Comparison of ENCODE assay signal across 10 cellular contexts in genomic region chr5:143056792-143057579, GRCh38.
DNase-seq lines count a peak whose midpoint lies in the region; ATAC-seq and TF ChIP-seq lines count a peak whose summit lies in the region.
"Had no signal": no experiment of that assay in that cellular context is flagged by ENCODE, and none has a peak within 500 bp of the region (broad histone marks: within the 10 kb centered on the region; RNA-seq: fewer than 3 reads in every experiment).

No MANE protein-coding gene starts in this region.

- ATAC-seq in HG02852 (IDR thresholded peaks at IDR 0.05; ENCODE audit: unreplicated experiment) = peak; percentile 8
- peak; percentile 90 for ATAC-seq in gastrocnemius medialis
- ATAC-seq in PC-3 = no peak

- H2AFZ ChIP-seq in PC-3 (ENCODE audit: low read length) = no peak overlapping the region

- no peaks in the 10 kb centered on the region for H3K79me2 ChIP-seq in PC-3 (ENCODE audit: low read length)

- intact Hi-C loops in activated CD4-positive, alpha-beta T cell treated with anti-CD3 and anti-CD28 coated beads, Interleukin-2, amount 10 ng/mL, durations not matched to agents 24 days and 14 days (cut with micrococcal nuclease) = loop anchor here (1.0 to 10.0 kb wide), 4 partner anchors 9 to 295 kb away; no protein-coding TSS in a partner anchor
- intact Hi-C loops in gastrocnemius medialis (cut with DNase I; ENCODE audit: low total_unique reads) (loop anchor here (1.0 to 2.0 kb wide), 4 partner anchors 34 to 346 kb away; partner anchors contain the start of gene NR3C1), head of caudate nucleus (cut with DNase I) (loop anchor here (2.0 kb wide), 1 partner anchor 50 kb away; no protein-coding TSS in a partner anchor), PC-3 (cut with micrococcal nuclease) (no loop called here)

- peak overlapping the region; percentile 95 for H3K27ac Mint-ChIP-seq in activated CD4-positive, alpha-beta T cell treated with anti-CD3 and anti-CD28 coated beads, Interleukin-2, amount 10 ng/mL, durations not matched to agents 24 days and 14 days
- no peak overlapping the region for H3K27ac Mint-ChIP-seq in activated CD4-positive, alpha-beta T cell treated with anti-CD3 and anti-CD28 coated beads, Interleukin-2, amount 10 ng/mL, durations not matched to agents 7 days and 5 days
- peak overlapping the region; percentile 88 for H3K27ac Mint-ChIP-seq in activated naive CD8-positive, alpha-beta T cell treated with anti-CD3 and anti-CD28 coated beads for 36 hours

- H3K27ac ChIP-seq in gastrocnemius medialis (peak overlapping the region; percentile 86 to 91 (median 88)), PC-3 (ENCODE audit: low read length) (no peak overlapping the region), suprapubic skin (no peak overlapping the region)

- peaks cover 62% of the 10 kb centered on the region for H3K4me1 Mint-ChIP-seq in activated CD4-positive, alpha-beta T cell treated with anti-CD3 and anti-CD28 coated beads, Interleukin-2, amount 10 ng/mL, durations not matched to agents 24 days and 14 days
- peaks cover 30% of the 10 kb centered on the region for H3K4me1 Mint-ChIP-seq in activated CD4-positive, alpha-beta T cell treated with anti-CD3 and anti-CD28 coated beads, Interleukin-2, amount 10 ng/mL, durations not matched to agents 7 days and 5 days
- peaks cover 62% of the 10 kb centered on the region for H3K4me1 Mint-ChIP-seq in activated naive CD8-positive, alpha-beta T cell treated with anti-CD3 and anti-CD28 coated beads for 36 hours

- no peak for TF ChIP-seq EP300 in suprapubic skin (IDR thresholded peaks at IDR 0.05)

- TF ChIP-seq POLR2A in gastrocnemius medialis (IDR thresholded peaks at IDR 0.05) = peak in 1 of 2 donors; percentile 14
- no peak for TF ChIP-seq POLR2A in suprapubic skin (IDR thresholded peaks at IDR 0.05)

- H3K4me3 ChIP-seq in gastrocnemius medialis (peak overlapping the region in 3 of 4 donors; percentile 5 to 15 (median 10)), PC-3 (ENCODE audit: low read length) (no peak overlapping the region), suprapubic skin (no peak overlapping the region)

- H3F3A ChIP-seq in PC-3 (ENCODE audit: low read length, unreplicated experiment) = no peaks in the 10 kb centered on the region

- CTCF ChIA-PET in activated CD4-positive, alpha-beta T cell treated with anti-CD3 and anti-CD28 coated beads, Interleukin-2, amount 10 ng/mL, durations not matched to agents 7 days and 5 days (lab: Charles Lee) = interaction anchor here (1.5 kb wide), 1 partner anchor 7 kb away, joined by 3 read pairs; no protein-coding TSS in a partner anchor
- CTCF ChIA-PET in PC-3 (lab: Charles Lee) = no interaction called here

- TF ChIP-seq CTCF in gastrocnemius medialis (IDR thresholded peaks at IDR 0.05 in 4 of 5, conservative IDR thresholded peaks at IDR 0.05 in 1 of 5) (no peak), PC-3 (conservative IDR thresholded peaks at IDR 0.05; ENCODE audit: low read depth, low read length) (no peak), suprapubic skin (IDR thresholded peaks at IDR 0.05) (no peak)

- H3K27me3 ChIP-seq in gastrocnemius medialis (no peaks in the 10 kb centered on the region), PC-3 (ENCODE audit: low read length) (no peaks in the 10 kb centered on the region), suprapubic skin (no peaks in the 10 kb centered on the region)

- in situ Hi-C loops in gastrocnemius medialis (cut with MboI; ENCODE audit: low sequenced_read_pairs in 4 of 4) = loop anchor here in 1 of 4 donors (5.0 kb wide), 1 partner anchor 85 kb away; no protein-coding TSS in a partner anchor

- H3K9me3 ChIP-seq in gastrocnemius medialis (no peaks in the 10 kb centered on the region), PC-3 (ENCODE audit: low read length) (no peaks in the 10 kb centered on the region), suprapubic skin (no peaks in the 10 kb centered on the region)

- BruUV-seq in PC-3 (replicated peaks; lab: Mats Ljungman, UMichigan) = no TSS peak

- no peaks in the 10 kb centered on the region for H3K9me2 ChIP-seq in PC-3 (replicated peaks; ENCODE audit: low read length)

- H3K9me3 Mint-ChIP-seq in activated CD4-positive, alpha-beta T cell treated with anti-CD3 and anti-CD28 coated beads, Interleukin-2, amount 10 ng/mL, durations not matched to agents 24 days and 14 days = peaks cover 8% of the 10 kb centered on the region
- peaks cover 8% of the 10 kb centered on the region for H3K9me3 Mint-ChIP-seq in activated CD4-positive, alpha-beta T cell treated with anti-CD3 and anti-CD28 coated beads, Interleukin-2, amount 10 ng/mL, durations not matched to agents 7 days and 5 days
- H3K9me3 Mint-ChIP-seq in activated naive CD8-positive, alpha-beta T cell treated with anti-CD3 and anti-CD28 coated beads for 36 hours = peaks cover 2% of the 10 kb centered on the region

- H3K4me2 ChIP-seq in PC-3 (ENCODE audit: low read length) = no peak overlapping the region

- H3K4me3 Mint-ChIP-seq in activated CD4-positive, alpha-beta T cell treated with anti-CD3 and anti-CD28 coated beads, Interleukin-2, amount 10 ng/mL, durations not matched to agents 24 days and 14 days = peak overlapping the region; percentile 41
- H3K4me3 Mint-ChIP-seq in activated CD4-positive, alpha-beta T cell treated with anti-CD3 and anti-CD28 coated beads, Interleukin-2, amount 10 ng/mL, durations not matched to agents 7 days and 5 days = no peak overlapping the region
- no peak overlapping the region for H3K4me3 Mint-ChIP-seq in activated naive CD8-positive, alpha-beta T cell treated with anti-CD3 and anti-CD28 coated beads for 36 hours

- no peak for DNase-seq in activated CD4-positive, alpha-beta T cell treated with anti-CD3 and anti-CD28 coated beads, Interleukin-2, amount 10 ng/mL, durations not matched to agents 24 days and 14 days
- DNase-seq in activated CD4-positive, alpha-beta T cell treated with anti-CD3 and anti-CD28 coated beads, Interleukin-2, amount 10 ng/mL, durations not matched to agents 7 days and 5 days = no peak
- no peak for DNase-seq in activated naive CD8-positive, alpha-beta T cell treated with anti-CD3 and anti-CD28 coated beads for 36 hours
- DNase-seq in gastrocnemius medialis = peak; percentile 59 to 62
- no peak for DNase-seq in head of caudate nucleus
- no peak for DNase-seq in PC-3
- no peak for DNase-seq in suprapubic skin (ENCODE audit: low spot score in 2 of 2)
- DNase-seq: ACHN, T-helper 9 cell had no signal

- H3K4me1 ChIP-seq in gastrocnemius medialis (peaks cover 96 to 98% of the 10 kb centered on the region in 2 donors), PC-3 (ENCODE audit: insufficient read depth, low read length) (peaks cover 37% of the 10 kb centered on the region), suprapubic skin (peaks cover 21% of the 10 kb centered on the region)

- H3K27me3 Mint-ChIP-seq in activated CD4-positive, alpha-beta T cell treated with anti-CD3 and anti-CD28 coated beads, Interleukin-2, amount 10 ng/mL, durations not matched to agents 24 days and 14 days = no peaks in the 10 kb centered on the region
- H3K27me3 Mint-ChIP-seq in activated CD4-positive, alpha-beta T cell treated with anti-CD3 and anti-CD28 coated beads, Interleukin-2, amount 10 ng/mL, durations not matched to agents 7 days and 5 days = no peaks in the 10 kb centered on the region
- H3K27me3 Mint-ChIP-seq in activated naive CD8-positive, alpha-beta T cell treated with anti-CD3 and anti-CD28 coated beads for 36 hours = no peaks in the 10 kb centered on the region

- H3K36me3 ChIP-seq in gastrocnemius medialis (no peaks in the 10 kb centered on the region), PC-3 (ENCODE audit: low read depth, low read length) (peaks cover 10% of the 10 kb centered on the region; the same call in 1 of the 2 replicates), suprapubic skin (no peaks in the 10 kb centered on the region)

- H3K36me3 Mint-ChIP-seq in activated CD4-positive, alpha-beta T cell treated with anti-CD3 and anti-CD28 coated beads, Interleukin-2, amount 10 ng/mL, durations not matched to agents 24 days and 14 days (ENCODE audit: low read depth) = peaks cover 35% of the 10 kb centered on the region
- H3K36me3 Mint-ChIP-seq in activated CD4-positive, alpha-beta T cell treated with anti-CD3 and anti-CD28 coated beads, Interleukin-2, amount 10 ng/mL, durations not matched to agents 7 days and 5 days (ENCODE audit: low read depth) = peaks cover 49% of the 10 kb centered on the region
- H3K36me3 Mint-ChIP-seq in activated naive CD8-positive, alpha-beta T cell treated with anti-CD3 and anti-CD28 coated beads for 36 hours = peaks cover 51% of the 10 kb centered on the region

- POLR2A ChIA-PET in activated CD4-positive, alpha-beta T cell treated with anti-CD3 and anti-CD28 coated beads, Interleukin-2, amount 10 ng/mL, durations not matched to agents 7 days and 5 days (lab: Charles Lee) = interaction anchor here (0.5 kb wide), 1 partner anchor 389 kb away, joined by 3 read pairs; no protein-coding TSS in a partner anchor
- POLR2A ChIA-PET in PC-3 (lab: Charles Lee; ENCODE audit: unreplicated experiment) = no interaction called here

- WGBS in suprapubic skin = 90% methylated on average over 2 of the region's 2 CpGs

- H4K20me1 ChIP-seq in PC-3 (ENCODE audit: low read length) = no peaks in the 10 kb centered on the region

- no peak overlapping the region for H3K9ac ChIP-seq in PC-3 (ENCODE audit: low read length)

Comparison
In these comparisons a context has a peak if more than half of its experiments do, and no peak if none do; other contexts are left out.
1. DNase-seq: peak in gastrocnemius medialis (2 of 2); none in activated CD4-positive, alpha-beta T cell treated with anti-CD3 and anti-CD28 coated beads, Interleukin-2, amount 10 ng/mL, durations not matched to agents 24 days and 14 days (single experiment), activated CD4-positive, alpha-beta T cell treated with anti-CD3 and anti-CD28 coated beads, Interleukin-2, amount 10 ng/mL, durations not matched to agents 7 days and 5 days (single experiment), activated naive CD8-positive, alpha-beta T cell treated with anti-CD3 and anti-CD28 coated beads for 36 hours (single experiment), head of caudate nucleus (0 of 42), PC-3 (single experiment) and suprapubic skin (0 of 2).
2. H3K27ac ChIP-seq: peak in gastrocnemius medialis (4 of 4); none in PC-3 (single experiment) and suprapubic skin (single experiment).
3. H3K4me3 ChIP-seq: peak in gastrocnemius medialis (3 of 4); none in PC-3 (single experiment) and suprapubic skin (single experiment).